Comparison of ENCODE assay signal across 9 cellular contexts in genomic region chr13:98506343-98507059, GRCh38.
A peak's percentile ranks its signal among the peaks of the same experiment; 100 is the strongest.
DNase-seq lines count a peak whose midpoint lies in the region; ATAC-seq and TF ChIP-seq lines count a peak whose summit lies in the region.
"Had no signal": no experiment of that assay in that cellular context is flagged by ENCODE, and none has a peak within 500 bp of the region (broad histone marks: within the 10 kb centered on the region; RNA-seq: fewer than 3 reads in every experiment).

No MANE protein-coding gene starts in this region.

- H2AFZ ChIP-seq in trophoblast cell (ENCODE audit: insufficient read depth, low read length, poor library complexity) = no peak overlapping the region

- peaks cover 1% of the 10 kb centered on the region for H3K79me2 ChIP-seq in trophoblast cell (ENCODE audit: control insufficient read depth, insufficient read depth, low read length, poor library complexity)

- no peak overlapping the region for H2BK120ac ChIP-seq in trophoblast cell (ENCODE audit: insufficient read depth, low read length, poor library complexity)

- no peak overlapping the region for H2AK5ac ChIP-seq in trophoblast cell (ENCODE audit: low read length)

- no peak overlapping the region for H3K18ac ChIP-seq in trophoblast cell (ENCODE audit: low read length)

- no peaks in the 10 kb centered on the region for H3K9me3 ChIP-seq in CD4-positive, alpha-beta T cell (ENCODE audit: control insufficient read depth, low read length)
- H3K9me3 ChIP-seq in SK-N-MC (ENCODE audit: low read depth, low read length) (no peaks in the 10 kb centered on the region), right cardiac atrium (ENCODE audit: control insufficient read depth, low read length) (no peaks in the 10 kb centered on the region), trophoblast cell (ENCODE audit: insufficient read depth, low read depth, low read length) (no peaks in the 10 kb centered on the region)

- H3K4me3 Mint-ChIP-seq in CD4-positive, alpha-beta T cell = no peak overlapping the region
- H3K4me3 Mint-ChIP-seq: CD8-positive, alpha-beta T cell had no signal

- intact Hi-C loops in CD4-positive, alpha-beta T cell (cut with DNase I, micrococcal nuclease) = no loop called here
- intact Hi-C loops in right cardiac atrium (cut with DNase I) = loop anchor here in 1 of 4 donors (10.0 kb wide), 1 partner anchor 58 kb away; no protein-coding TSS in a partner anchor
- intact Hi-C loops in lower leg skin (cut with DNase I; ENCODE audit: low total_unique reads) = no loop called here

- peaks cover 45% of the 10 kb centered on the region for H3K36me3 Mint-ChIP-seq in CD4-positive, alpha-beta T cell (ENCODE audit: low read depth)

- no peaks in the 10 kb centered on the region for H3K27me3 Mint-ChIP-seq in CD4-positive, alpha-beta T cell

- H3K27ac ChIP-seq in CD4-positive, alpha-beta T cell (ENCODE audit: low read depth, low read length) = no peak overlapping the region
- peak overlapping the region; percentile 81 for H3K27ac ChIP-seq in SK-N-MC
- H3K27ac ChIP-seq in right cardiac atrium (ENCODE audit: low read length) = peak overlapping the region; percentile 58
- H3K27ac ChIP-seq in trophoblast cell (ENCODE audit: low read depth, low read length) = no peak overlapping the region

- peak overlapping the region; percentile 9 for H3K4ac ChIP-seq in trophoblast cell (ENCODE audit: low read depth, low read length)

- peaks cover 96% of the 10 kb centered on the region for H3K4me1 Mint-ChIP-seq in CD4-positive, alpha-beta T cell (ENCODE audit: low read depth)

- ATAC-seq in CD4-positive, alpha-beta T cell (ENCODE audit: poor library complexity) = no peak
- ATAC-seq in right cardiac atrium = peak; percentile 3 to 13
- ATAC-seq in activated CD4-positive, CD25-positive, alpha-beta regulatory T cell treated with anti-CD3 and anti-CD28 coated beads, Interleukin-2, amount 50 U/mL, for 24 hours = no peak
- ATAC-seq: CD8-positive, alpha-beta T cell had no signal

- POLR2A ChIA-PET in CD4-positive, alpha-beta T cell (lab: Charles Lee) = no interaction called here

- H3K27ac Mint-ChIP-seq in CD4-positive, alpha-beta T cell = peak overlapping the region; percentile 12
- H3K27ac Mint-ChIP-seq: CD8-positive, alpha-beta T cell had no signal

- H3K36me3 ChIP-seq in SK-N-MC (ENCODE audit: insufficient read depth, low read length) (no peaks in the 10 kb centered on the region), trophoblast cell (ENCODE audit: control insufficient read depth in 1 of 2, insufficient read depth in 2 of 2, low read length in 2 of 2) (peaks cover 4 to 5% of the 10 kb centered on the region in 2 experiments)

- no peak overlapping the region for H2BK12ac ChIP-seq in trophoblast cell (ENCODE audit: low read length)

- H2BK5ac ChIP-seq in trophoblast cell (ENCODE audit: low read depth, low read length, poor library complexity) = no peak overlapping the region

- H4K8ac ChIP-seq in trophoblast cell (ENCODE audit: low read depth, low read length) = no peak overlapping the region

- no peak for TF ChIP-seq POLR2A in lower leg skin (IDR thresholded peaks at IDR 0.05)

- H3K27me3 ChIP-seq in CD4-positive, alpha-beta T cell (ENCODE audit: control insufficient read depth, insufficient read depth, low read length) = no peaks in the 10 kb centered on the region
- H3K27me3 ChIP-seq in right cardiac atrium (ENCODE audit: control insufficient read depth, insufficient read depth) = no peaks in the 10 kb centered on the region
- H3K27me3 ChIP-seq in trophoblast cell (ENCODE audit: insufficient read depth, low read length) = no peaks in the 10 kb centered on the region

- no peak overlapping the region for H3K14ac ChIP-seq in trophoblast cell (ENCODE audit: low read length)

- no peak overlapping the region for H3K23ac ChIP-seq in trophoblast cell (ENCODE audit: low read length)

- no peak for TF ChIP-seq CTCF in CD4-positive, alpha-beta T cell (IDR thresholded peaks at IDR 0.05)
- TF ChIP-seq CTCF in lower leg skin (IDR thresholded peaks at IDR 0.05) = no peak

- 66% methylated on average over 24 of the region's 24 CpGs for WGBS in right cardiac atrium
- no CpG with 5 or more reads among the region's 24 CpGs for WGBS in trophoblast cell (ENCODE audit: extremely low coverage, insufficient coverage, insufficient read length)
- whole genome bisulfite sequencing in lower leg skin, 2 donors = 81 to 85% methylated on average over 24 of the region's 24 CpGs

- H3K4me3 ChIP-seq in SK-N-MC (peak overlapping the region; percentile 65), right cardiac atrium (ENCODE audit: low read length) (no peak overlapping the region), trophoblast cell (ENCODE audit: low read depth, low read length) (no peak overlapping the region), lower leg skin (ENCODE audit: low read depth, poor library complexity, severe bottlenecking) (no peak overlapping the region)

- CTCF ChIA-PET in CD4-positive, alpha-beta T cell (lab: Charles Lee) = no interaction called here

- H3K79me1 ChIP-seq in trophoblast cell (ENCODE audit: low read length) = no peaks in the 10 kb centered on the region

- no peak for DNase-seq in CD4-positive, alpha-beta T cell
- DNase-seq in SK-N-MC (ENCODE audit: low read depth, low spot score) (no peak), right cardiac atrium (no peak), trophoblast cell (no peak), lower leg skin (ENCODE audit: low spot score in 2 of 2) (no peak), NCI-H1092 treated with DMSO at 0.1 percent for 48 hours (lab: John Stamatoyannopoulos, UW) (no peak), superior temporal gyrus (ENCODE audit: extremely low spot score) (no peak)

- H4K12ac ChIP-seq in trophoblast cell (ENCODE audit: low read depth, low read length) = no peak overlapping the region

- no peaks in the 10 kb centered on the region for H3K9me3 Mint-ChIP-seq in CD4-positive, alpha-beta T cell
- H3K9me3 Mint-ChIP-seq: CD8-positive, alpha-beta T cell had no signal

- H3K9ac ChIP-seq in SK-N-MC (ENCODE audit: insufficient read length) = no peak overlapping the region
- no peak overlapping the region for H3K9ac ChIP-seq in trophoblast cell (ENCODE audit: low read length)

- peaks cover 49% of the 10 kb centered on the region for H3K4me1 ChIP-seq in right cardiac atrium (ENCODE audit: control insufficient read depth, insufficient read depth, low read length)
- H3K4me1 ChIP-seq in trophoblast cell (ENCODE audit: control insufficient read depth in 1 of 2, insufficient read depth in 2 of 2, low read length in 2 of 2) = peaks cover 5 to 10% of the 10 kb centered on the region in 2 experiments

- H4K91ac ChIP-seq in trophoblast cell (ENCODE audit: low read depth, low read length) = no peak overlapping the region

- H3K4me2 ChIP-seq in trophoblast cell (ENCODE audit: low read length) = no peak overlapping the region

Comparison
In these comparisons a context has a peak if more than half of its experiments do, and no peak if none do; other contexts are left out.
1. ATAC-seq: peak in right cardiac atrium (2 of 2); none in CD4-positive, alpha-beta T cell (single experiment) and activated CD4-positive, CD25-positive, alpha-beta regulatory T cell treated with anti-CD3 and anti-CD28 coated beads, Interleukin-2, amount 50 U/mL, for 24 hours (0 of 2).
2. H3K27ac ChIP-seq: peak in SK-N-MC (single experiment) and right cardiac atrium (single experiment); none in CD4-positive, alpha-beta T cell (single experiment) and trophoblast cell (single experiment).